ENCODE assay signal across 8 cellular contexts in the genomic region with DNA sequence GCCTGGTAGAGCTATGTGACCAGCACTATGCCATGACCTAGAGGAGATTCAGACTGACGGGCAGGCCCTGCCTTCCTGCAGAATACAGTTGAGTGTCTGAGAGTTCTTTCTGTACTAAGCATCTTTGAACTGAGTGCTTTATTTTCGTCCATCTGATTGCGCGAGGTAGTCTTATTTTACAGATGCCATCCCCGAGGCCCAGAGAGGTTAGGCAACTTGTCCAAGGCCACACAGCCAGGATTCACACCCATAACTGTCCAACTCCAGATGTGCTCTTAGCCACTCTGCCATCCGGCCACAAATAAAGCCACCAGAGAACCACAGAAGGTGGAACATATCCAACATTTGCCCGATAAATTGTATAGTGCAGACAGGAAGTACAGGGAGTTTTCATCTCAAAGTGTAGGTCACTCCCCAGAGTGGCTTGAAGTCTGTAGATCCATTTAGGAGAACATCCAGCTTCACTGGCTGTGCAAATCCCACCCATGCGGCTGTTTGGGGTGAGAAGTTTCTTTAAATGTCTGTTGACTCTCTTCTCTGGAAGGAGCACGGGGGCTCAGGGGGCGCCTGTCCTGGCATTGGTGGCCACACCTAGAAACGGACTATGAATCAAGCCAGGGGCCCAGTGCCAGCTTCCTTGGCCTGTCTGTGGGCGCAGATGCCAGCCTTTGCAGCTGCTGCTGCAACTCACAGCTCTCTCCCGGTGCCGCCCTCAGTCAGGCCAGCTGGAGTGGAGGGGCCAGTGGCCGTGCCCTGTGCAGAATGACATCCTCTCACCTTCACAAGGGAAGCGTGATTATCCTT. TPM values are rescaled to one million over a fixed set of nuclear protein-coding genes. Genes with fewer than 3 reads are reported as not detected.
A peak's percentile ranks its signal among the peaks of the same experiment; 100 is the strongest.
DNase-seq lines count a peak whose midpoint lies in the region; TF ChIP-seq lines count a peak whose summit lies in the region.

No MANE protein-coding gene starts in this region.

- no peak for TF ChIP-seq CTCF in testis (IDR thresholded peaks at IDR 0.05)

- H3K4me3 ChIP-seq in MG63 (peak overlapping the region; percentile 12; the same call in 1 of the 2 replicates), testis (no peak overlapping the region)

- no peaks in the 10 kb centered on the region for H3K36me3 Mint-ChIP-seq in immature natural killer cell

- H3K4me1 Mint-ChIP-seq in immature natural killer cell, result no peaks in the 10 kb centered on the region

- DNase-seq in MG63 (peak; percentile 96), midbrain (lab: John Stamatoyannopoulos, UW) (peak; percentile 76), testis (peak; percentile 64), T-helper 2 cell (no peak), HK-2 (ENCODE audit: unreplicated experiment) (no peak), immature natural killer cell (no peak)
- DNase-seq in stimulated activated CD8-positive, alpha-beta memory T cell treated with anti-CD3 and anti-CD28 coated beads, Interleukin-4, amount 100 ng/mL, for 48 hours, result no peak

- 42 to 59% methylated on average over 11 to 14 of the region's 16 CpGs for WGBS in testis, 2 donors

- H3K9me3 ChIP-seq in MG63 (no peaks in the 10 kb centered on the region), testis (no peaks in the 10 kb centered on the region)

- H3K27ac ChIP-seq in cingulate gyrus (ENCODE audit: low read depth, low read length) (peak overlapping the region; percentile 97), testis (peak overlapping the region; percentile 55 to 77)

- peaks cover 77% of the 10 kb centered on the region for H3K4me1 ChIP-seq in testis

- peaks cover 38% of the 10 kb centered on the region for H3K36me3 ChIP-seq in MG63
- no peaks in the 10 kb centered on the region for H3K36me3 ChIP-seq in testis (ENCODE audit: low read depth, missing control alignments)

- TF ChIP-seq POLR2A in testis (IDR thresholded peaks at IDR 0.05), result no peak

- H3K9me3 Mint-ChIP-seq in immature natural killer cell, result no peaks in the 10 kb centered on the region

- intact Hi-C loops in testis (cut with DNase I; ENCODE audit: low total_unique reads), result no loop called here

- H3K27me3 Mint-ChIP-seq in immature natural killer cell (ENCODE audit: low read depth in 3 of 3), result peaks cover 4 to 11% (median 4%) of the 10 kb centered on the region in 3 donors

- H3K4me3 Mint-ChIP-seq in immature natural killer cell, result no peak overlapping the region

- no peaks in the 10 kb centered on the region for H3K27me3 ChIP-seq in MG63
- no peaks in the 10 kb centered on the region for H3K27me3 ChIP-seq in testis

- H3K27ac Mint-ChIP-seq in immature natural killer cell, result no peak overlapping the region

RNA-seq across cellular contexts. Expression of a gene that starts 11.1 kb away (rescaled TPM):
- total RNA-seq in MG63 (2014; rRNA removed; shearing (Covaris generic); ENCODE audit: low replicate concordance), result 14.6 and 21.7 TPM in 2 replicates
- total RNA-seq in testis, result 100 to 1,000 TPM; 107 to 218 TPM
- 55.3 TPM for polyA plus RNA-seq in testis (ENCODE audit: insufficient read depth, low read depth, low replicate concordance)
- polyA plus RNA-seq in immature natural killer cell, result not detected

Comparison
In these comparisons a context has a peak if more than half of its experiments do, and no peak if none do; other contexts are left out.
1. DNase-seq: peak in MG63 (single experiment), midbrain (single experiment) and testis (single experiment); none in T-helper 2 cell (0 of 5), stimulated activated CD8-positive, alpha-beta memory T cell treated with anti-CD3 and anti-CD28 coated beads, Interleukin-4, amount 100 ng/mL, for 48 hours (single experiment), HK-2 (single experiment) and immature natural killer cell (0 of 3).